Comparison of ENCODE assay signal across 15 cellular contexts in genomic region chr7:107940146-107940489, GRCh38. TPM values are rescaled to one million over a fixed set of nuclear protein-coding genes. Genes with fewer than 3 reads are reported as not detected.
DNase-seq lines count a peak whose midpoint lies in the region; ATAC-seq and TF ChIP-seq lines count a peak whose summit lies in the region.
"Had no signal": no experiment of that assay in that cellular context is flagged by ENCODE, and none has a peak within 500 bp of the region (broad histone marks: within the 10 kb centered on the region; RNA-seq: fewer than 3 reads in every experiment).

No MANE protein-coding gene starts in this region.

- H3K4me3 ChIP-seq in esophagus muscularis mucosa (no peak overlapping the region), transverse colon (no peak overlapping the region)
- H3K4me3 ChIP-seq: body of pancreas, PC-9 had no signal

- peaks cover 77% of the 10 kb centered on the region for H3K36me3 Mint-ChIP-seq in osteocyte (ENCODE audit: unreplicated experiment)

- in situ Hi-C loops in transverse colon (cut with MboI; ENCODE audit: low pct_ligation_motif_present in 1 of 4, low pct_unique_long_range_greater_than_20kb in 1 of 4, low sequenced_read_pairs in 3 of 4) = no loop called here

- no peak overlapping the region for H3K4me3 Mint-ChIP-seq in osteocyte (ENCODE audit: unreplicated experiment)
- H3K4me3 Mint-ChIP-seq: stimulated activated naive B cell treated with anti-CD40 and anti-IgM and Interleukin-4, amounts not matched to agents 10 μg/mL and 1 μg/mL and 100 μg/mL, for 72 hours had no signal

- H3K27ac ChIP-seq in esophagus muscularis mucosa (replicated peaks in 1 of 4) (peak overlapping the region; percentile 80 to 86 (median 83)), transverse colon (peak overlapping the region; percentile 66 to 82 (median 72))
- H3K27ac ChIP-seq: body of pancreas, PC-9 had no signal

- TF ChIP-seq CTCF in esophagus muscularis mucosa (IDR thresholded peaks at IDR 0.05) (no peak), osteocyte (IDR thresholded peaks at IDR 0.05) (no peak), transverse colon (IDR thresholded peaks at IDR 0.05) (no peak)

- H3K36me3 ChIP-seq in esophagus muscularis mucosa = peaks cover 7 to 61% (median 42%) of the 10 kb centered on the region in 4 donors
- H3K36me3 ChIP-seq in transverse colon = peaks cover 0 to 12% (median 5%) of the 10 kb centered on the region in 4 donors

- H3K9me3 Mint-ChIP-seq in osteocyte (ENCODE audit: unreplicated experiment) = no peaks in the 10 kb centered on the region
- H3K9me3 Mint-ChIP-seq: activated T-helper 2 cell treated with anti-CD3 and anti-CD28 coated beads, Interferon-gamma antibody, Interleukin-2, Interleukin-4, amounts not matched to agents 10 μg/mL and 5 μg/mL and 100 μg/mL, durations not matched to agents 14 hours and 24 hours and 36 hours; stimulated activated naive B cell treated with anti-CD40 and anti-IgM and Interleukin-4, amounts not matched to agents 10 μg/mL and 1 μg/mL and 100 μg/mL, for 72 hours had no signal

- H3K4me1 Mint-ChIP-seq in osteocyte (ENCODE audit: unreplicated experiment) = peaks cover 80% of the 10 kb centered on the region
- H3K4me1 Mint-ChIP-seq: stimulated activated naive B cell treated with anti-CD40 and anti-IgM and Interleukin-4, amounts not matched to agents 10 μg/mL and 1 μg/mL and 100 μg/mL, for 72 hours had no signal

- no peaks in the 10 kb centered on the region for H3K27me3 ChIP-seq in esophagus muscularis mucosa
- no peaks in the 10 kb centered on the region for H3K27me3 ChIP-seq in transverse colon
- H3K27me3 ChIP-seq: body of pancreas had no signal

- ATAC-seq in SK-N-SH treated with all-trans-retinoic acid at 6 μM for 48 hours (no peak), HG03354 (IDR thresholded peaks at IDR 0.05; ENCODE audit: poor library complexity, severe bottlenecking, unreplicated experiment) (no peak)
- ATAC-seq: body of pancreas; stimulated activated naive B cell treated with anti-CD40 and anti-IgM and Interleukin-4, amounts not matched to agents 10 μg/mL and 1 μg/mL and 100 μg/mL, for 72 hours had no signal

- 89% methylated on average over 7 of the region's 9 CpGs for WGBS in esophagus muscularis mucosa
- 95 to 100% methylated on average over 1 to 9 of the region's 9 CpGs for WGBS in transverse colon (ENCODE audit: low coverage in 1 of 2), 2 donors

- TF ChIP-seq EP300 in esophagus muscularis mucosa (IDR thresholded peaks at IDR 0.05) = no peak
- TF ChIP-seq EP300 in transverse colon (IDR thresholded peaks at IDR 0.05; ENCODE audit: low read depth) = no peak

- H3K4me1 ChIP-seq in esophagus muscularis mucosa = peaks cover 57 to 76% (median 74%) of the 10 kb centered on the region in 4 donors
- H3K4me1 ChIP-seq in transverse colon = peaks cover 5 to 38% (median 17%) of the 10 kb centered on the region in 4 donors
- H3K4me1 ChIP-seq: body of pancreas had no signal

- no peaks in the 10 kb centered on the region for H3K27me3 Mint-ChIP-seq in osteocyte (ENCODE audit: unreplicated experiment)
- H3K27me3 Mint-ChIP-seq: stimulated activated naive B cell treated with anti-CD40 and anti-IgM and Interleukin-4, amounts not matched to agents 10 μg/mL and 1 μg/mL and 100 μg/mL, for 72 hours had no signal

- no peak for DNase-seq in esophagus muscularis mucosa (ENCODE audit: extremely low spot score)
- DNase-seq in osteocyte (ENCODE audit: extremely low spot score, unreplicated experiment) = no peak
- DNase-seq in transverse colon = no peak
- no peak for DNase-seq in NCI-H2081 (lab: John Stamatoyannopoulos, UW)
- DNase-seq in RPMI8226 = no peak
- DNase-seq in activated CD4-positive, alpha-beta T cell treated with anti-CD3 and anti-CD28 coated beads, Interleukin-2, amount 50 U/mL, for 48 hours = no peak
- DNase-seq: GDM1; NCI-H2227 treated with DMSO at 0.1 percent for 48 hours; PC-9; stimulated activated CD4-positive, alpha-beta T cell treated with anti-CD3 and anti-CD28 coated beads, Interleukin-4, amount 100 ng/mL, for 1 hour; stimulated activated naive B cell treated with anti-CD40 and anti-IgM and Interleukin-4, amounts not matched to agents 10 μg/mL and 1 μg/mL and 100 μg/mL, for 72 hours had no signal

- H3K27ac Mint-ChIP-seq in osteocyte (ENCODE audit: unreplicated experiment) = peak overlapping the region; percentile 85
- H3K27ac Mint-ChIP-seq: activated T-helper 2 cell treated with anti-CD3 and anti-CD28 coated beads, Interferon-gamma antibody, Interleukin-2, Interleukin-4, amounts not matched to agents 10 μg/mL and 5 μg/mL and 100 μg/mL, durations not matched to agents 14 hours and 24 hours and 36 hours; stimulated activated naive B cell treated with anti-CD40 and anti-IgM and Interleukin-4, amounts not matched to agents 10 μg/mL and 1 μg/mL and 100 μg/mL, for 72 hours had no signal

- H3K9me3 ChIP-seq in esophagus muscularis mucosa (no peaks in the 10 kb centered on the region), transverse colon (no peaks in the 10 kb centered on the region)
- H3K9me3 ChIP-seq: body of pancreas had no signal

- TF ChIP-seq POLR2A in esophagus muscularis mucosa (IDR thresholded peaks at IDR 0.05; ENCODE audit: low read depth) (no peak), transverse colon (IDR thresholded peaks at IDR 0.05) (no peak)

- intact Hi-C loops in esophagus muscularis mucosa (cut with DNase I) (no loop called here), transverse colon (cut with DNase I; ENCODE audit: low total_unique reads) (no loop called here)

TF ChIP-seq in SK-N-SH treated with all-trans-retinoic acid at 6 μM for 48 hours, 23 proteins besides CTCF, POLR2A, EP300 and RAD21:
- TF ChIP-seq PPARA (CRISPR knock-in tag; IDR thresholded peaks at IDR 0.05; ENCODE audit: borderline replicate concordance) (no peak), SNAI2 (CRISPR knock-in tag; IDR thresholded peaks at IDR 0.05) (0 out of 2 replicates have a peak, but pooled peaks have one; percentile 48), ZFP3 (CRISPR knock-in tag; IDR thresholded peaks at IDR 0.05) (0 out of 2 replicates have a peak, but pooled peaks have one; percentile 34)

RNA-seq across cellular contexts. Expression of gene DLD, which starts 49.1 kb away (rescaled TPM):
- total RNA-seq in esophagus muscularis mucosa (100 to 1,000 TPM in 3 of 4 donors, 10 to 100 TPM in 1; 99.9 to 135 (median 119) TPM), osteocyte (56.8 and 59.8 TPM in 2 replicates), transverse colon (100 to 1,000 TPM in 3 of 4 donors, 10 to 100 TPM in 1; 46.0 to 131 (median 126) TPM)
